ENCODE assay signal across 13 cellular contexts in genomic region chr5:80206282-80206681, GRCh38. TPM values are rescaled to one million over a fixed set of nuclear protein-coding genes. Genes with fewer than 3 reads are reported as not detected.
DNase-seq lines count a peak whose midpoint lies in the region; ATAC-seq, FAIRE-seq and TF ChIP-seq lines count a peak whose summit lies in the region.
"Had no signal": no experiment of that assay in that cellular context is flagged by ENCODE, and none has a peak within 500 bp of the region (broad histone marks: within the 10 kb centered on the region; RNA-seq: fewer than 3 reads in every experiment).

No MANE protein-coding gene starts in this region.

- no peaks in the 10 kb centered on the region for H3K27me3 ChIP-seq in layer of hippocampus (ENCODE audit: control insufficient read depth, insufficient read depth, low read length)
- H3K27me3 ChIP-seq in upper lobe of right lung: no peaks in the 10 kb centered on the region
- H3K27me3 ChIP-seq: gastroesophageal sphincter had no signal

- H3K4me3 Mint-ChIP-seq in activated naive CD4-positive, alpha-beta T cell treated with anti-CD3 and anti-CD28 coated beads for 36 hours: no peak overlapping the region
- no peak overlapping the region for H3K4me3 Mint-ChIP-seq in MCF 10A (ENCODE audit: unreplicated experiment)
- no peak overlapping the region for H3K4me3 Mint-ChIP-seq in stimulated activated memory B cell treated with anti-CD40 and anti-IgM and Interleukin-4, amounts not matched to agents 10 μg/mL and 1 μg/mL and 100 μg/mL, for 72 hours
- H3K4me3 Mint-ChIP-seq: activated naive CD8-positive, alpha-beta T cell treated with anti-CD3 and anti-CD28 coated beads, Interleukin-2, amount 10 ng/mL, durations not matched to agents 7 days and 5 days had no signal

- peaks cover 89% of the 10 kb centered on the region for H3K4me1 Mint-ChIP-seq in activated naive CD4-positive, alpha-beta T cell treated with anti-CD3 and anti-CD28 coated beads for 36 hours (ENCODE audit: low read depth)
- H3K4me1 Mint-ChIP-seq in MCF 10A (ENCODE audit: insufficient read depth, unreplicated experiment): no peaks in the 10 kb centered on the region
- H3K4me1 Mint-ChIP-seq in stimulated activated memory B cell treated with anti-CD40 and anti-IgM and Interleukin-4, amounts not matched to agents 10 μg/mL and 1 μg/mL and 100 μg/mL, for 72 hours: no peaks in the 10 kb centered on the region

- CTCF ChIA-PET in activated naive CD4-positive, alpha-beta T cell treated with anti-CD3 and anti-CD28 coated beads for 36 hours (lab: Charles Lee): interaction anchor here (0.9 to 7.2 kb wide), 4 partner anchors 13 to 114 kb away, joined by 4 to 72 read pairs (median 12); partner anchors contain the start of gene SERINC5
- CTCF ChIA-PET in MCF 10A (lab: Yijun Ruan, JAX): no interaction called here

- no peak for ATAC-seq in upper lobe of right lung
- no peak for ATAC-seq in stimulated activated memory B cell treated with anti-CD40 and anti-IgM and Interleukin-4, amounts not matched to agents 10 μg/mL and 1 μg/mL and 100 μg/mL, for 72 hours
- ATAC-seq: gastroesophageal sphincter had no signal

- intact Hi-C loops in activated naive CD4-positive, alpha-beta T cell treated with anti-CD3 and anti-CD28 coated beads for 36 hours (cut with micrococcal nuclease): loop anchor here (1.0 to 5.0 kb wide), 2 partner anchors 80 to 644 kb away; no protein-coding TSS in a partner anchor
- intact Hi-C loops in MCF 10A (cut with micrococcal nuclease): no loop called here
- intact Hi-C loops in upper lobe of right lung (cut with DNase I): loop anchor here (10.0 kb wide), 1 partner anchor 49 kb away; the partner anchor contains the start of gene SERINC5
- intact Hi-C loops in kidney (cut with DNase I): no loop called here

- POLR2A ChIA-PET in MCF 10A (lab: Yijun Ruan, JAX): interaction anchor here (0.6 kb wide), 1 partner anchor 56 kb away, joined by 3 read pairs; no protein-coding TSS in a partner anchor

- no peak for FAIRE-seq in kidney (lab: Jason Lieb, UNC)

- H3K9me3 ChIP-seq in upper lobe of right lung (no peaks in the 10 kb centered on the region), kidney (ENCODE audit: control insufficient read depth in 1 of 2, low read length in 2 of 2) (no peaks in the 10 kb centered on the region)
- H3K9me3 ChIP-seq: gastroesophageal sphincter had no signal

- BruUV-seq in MCF 10A (replicated peaks; lab: Mats Ljungman, UMichigan): no TSS peak

- no peaks in the 10 kb centered on the region for H3K27me3 Mint-ChIP-seq in activated naive CD4-positive, alpha-beta T cell treated with anti-CD3 and anti-CD28 coated beads for 36 hours (ENCODE audit: low read depth)
- H3K27me3 Mint-ChIP-seq in MCF 10A (ENCODE audit: insufficient read depth, unreplicated experiment): no peaks in the 10 kb centered on the region
- no peaks in the 10 kb centered on the region for H3K27me3 Mint-ChIP-seq in stimulated activated memory B cell treated with anti-CD40 and anti-IgM and Interleukin-4, amounts not matched to agents 10 μg/mL and 1 μg/mL and 100 μg/mL, for 72 hours
- H3K27me3 Mint-ChIP-seq: activated naive CD8-positive, alpha-beta T cell treated with anti-CD3 and anti-CD28 coated beads, Interleukin-2, amount 10 ng/mL, durations not matched to agents 7 days and 5 days had no signal

- DNase-seq in activated naive CD4-positive, alpha-beta T cell treated with anti-CD3 and anti-CD28 coated beads for 36 hours: no peak
- no peak for DNase-seq in activated naive CD4-positive, alpha-beta T cell treated with Interleukin-2 at 50 U/mL for 16 hours
- no peak for DNase-seq in MCF 10A (ENCODE audit: unreplicated experiment)
- no peak for DNase-seq in upper lobe of right lung
- no peak for DNase-seq in NCI-H748 treated with DMSO at 0.1 percent for 48 hours (lab: John Stamatoyannopoulos, UW)
- no peak for DNase-seq in kidney
- DNase-seq: activated naive CD8-positive, alpha-beta T cell treated with anti-CD3 and anti-CD28 coated beads, Interleukin-2, amount 10 ng/mL, durations not matched to agents 7 days and 5 days; Kasumi-1; NCI-H526 treated with DMSO at 0.1 percent for 48 hours; T-helper 9 cell had no signal

- peak overlapping the region; percentile 88 for H3K27ac Mint-ChIP-seq in activated naive CD4-positive, alpha-beta T cell treated with anti-CD3 and anti-CD28 coated beads for 36 hours
- peak overlapping the region; percentile 21 for H3K27ac Mint-ChIP-seq in MCF 10A (ENCODE audit: low read depth, unreplicated experiment)
- no peak overlapping the region for H3K27ac Mint-ChIP-seq in stimulated activated memory B cell treated with anti-CD40 and anti-IgM and Interleukin-4, amounts not matched to agents 10 μg/mL and 1 μg/mL and 100 μg/mL, for 72 hours
- H3K27ac Mint-ChIP-seq: activated naive CD8-positive, alpha-beta T cell treated with anti-CD3 and anti-CD28 coated beads, Interleukin-2, amount 10 ng/mL, durations not matched to agents 7 days and 5 days had no signal

- H3K36me3 Mint-ChIP-seq in activated naive CD4-positive, alpha-beta T cell treated with anti-CD3 and anti-CD28 coated beads for 36 hours (ENCODE audit: low read depth): peaks cover 10% of the 10 kb centered on the region
- no peaks in the 10 kb centered on the region for H3K36me3 Mint-ChIP-seq in MCF 10A (ENCODE audit: insufficient read depth, unreplicated experiment)
- peaks cover 18% of the 10 kb centered on the region for H3K36me3 Mint-ChIP-seq in stimulated activated memory B cell treated with anti-CD40 and anti-IgM and Interleukin-4, amounts not matched to agents 10 μg/mL and 1 μg/mL and 100 μg/mL, for 72 hours

- H3K4me1 ChIP-seq in upper lobe of right lung (peaks cover 23% of the 10 kb centered on the region), kidney (ENCODE audit: control insufficient read depth in 1 of 2, insufficient read depth in 1 of 2, low read depth in 1 of 2, low read length in 2 of 2) (no peaks in the 10 kb centered on the region)

- TF ChIP-seq CTCF in MCF 10A (IDR thresholded peaks at IDR 0.05; ENCODE audit: unreplicated experiment): no peak
- TF ChIP-seq CTCF in upper lobe of right lung (IDR thresholded peaks at IDR 0.05): no peak
- TF ChIP-seq CTCF in kidney (IDR thresholded peaks at IDR 0.05; ENCODE audit: borderline replicate concordance, extremely low read depth, insufficient read depth): no peak

- no peak overlapping the region for H3K9ac ChIP-seq in kidney (ENCODE audit: low read length in 2 of 2)

- H3K36me3 ChIP-seq in upper lobe of right lung (peaks cover 13% of the 10 kb centered on the region), kidney (ENCODE audit: control insufficient read depth in 1 of 2, insufficient read depth in 2 of 2, low read length in 2 of 2) (peaks cover 0 to 2% of the 10 kb centered on the region in 2 donors)

- H3K4me3 ChIP-seq in upper lobe of right lung: no peak overlapping the region
- H3K4me3 ChIP-seq in kidney (ENCODE audit: low read length in 2 of 2): no peak overlapping the region
- H3K4me3 ChIP-seq: gastroesophageal sphincter had no signal

- H3K27ac ChIP-seq in layer of hippocampus (ENCODE audit: low read depth, low read length) (peak overlapping the region; percentile 92), upper lobe of right lung (peak overlapping the region; percentile 27), kidney (ENCODE audit: low read depth in 2 of 2, low read length in 2 of 2) (no peak overlapping the region)

- no peaks in the 10 kb centered on the region for H3K9me3 Mint-ChIP-seq in activated naive CD4-positive, alpha-beta T cell treated with anti-CD3 and anti-CD28 coated beads for 36 hours
- H3K9me3 Mint-ChIP-seq in MCF 10A (ENCODE audit: unreplicated experiment): no peaks in the 10 kb centered on the region
- no peaks in the 10 kb centered on the region for H3K9me3 Mint-ChIP-seq in stimulated activated memory B cell treated with anti-CD40 and anti-IgM and Interleukin-4, amounts not matched to agents 10 μg/mL and 1 μg/mL and 100 μg/mL, for 72 hours
- H3K9me3 Mint-ChIP-seq: activated naive CD8-positive, alpha-beta T cell treated with anti-CD3 and anti-CD28 coated beads, Interleukin-2, amount 10 ng/mL, durations not matched to agents 7 days and 5 days had no signal

RNA-seq across cellular contexts. Expression of gene SERINC5, which starts 49.6 kb away (rescaled TPM):
- total RNA-seq in activated naive CD4-positive, alpha-beta T cell treated with anti-CD3 and anti-CD28 coated beads for 36 hours: 10 to 100 TPM; 34.8 to 36.4 TPM
- total RNA-seq in MCF 10A (2022) (17.1 and 17.2 TPM in 2 replicates), upper lobe of right lung (60.4 TPM), kidney (23.8 TPM)
- polyA plus RNA-seq in kidney (ENCODE audit: insufficient read depth, low read depth, low replicate concordance): 3.9 TPM

Comparison
In these comparisons a context has a peak if more than half of its experiments do, and no peak if none do; other contexts are left out.
1. H3K27ac ChIP-seq: peak in layer of hippocampus (single experiment) and upper lobe of right lung (single experiment); none in kidney (0 of 2).
2. intact Hi-C loops: an anchor here in activated naive CD4-positive, alpha-beta T cell treated with anti-CD3 and anti-CD28 coated beads for 36 hours (1.0 to 5.0 kb wide) and upper lobe of right lung (10.0 kb wide); none called in MCF 10A and kidney.